Comparison of ENCODE assay signal across 32 cellular contexts in the genomic region with DNA sequence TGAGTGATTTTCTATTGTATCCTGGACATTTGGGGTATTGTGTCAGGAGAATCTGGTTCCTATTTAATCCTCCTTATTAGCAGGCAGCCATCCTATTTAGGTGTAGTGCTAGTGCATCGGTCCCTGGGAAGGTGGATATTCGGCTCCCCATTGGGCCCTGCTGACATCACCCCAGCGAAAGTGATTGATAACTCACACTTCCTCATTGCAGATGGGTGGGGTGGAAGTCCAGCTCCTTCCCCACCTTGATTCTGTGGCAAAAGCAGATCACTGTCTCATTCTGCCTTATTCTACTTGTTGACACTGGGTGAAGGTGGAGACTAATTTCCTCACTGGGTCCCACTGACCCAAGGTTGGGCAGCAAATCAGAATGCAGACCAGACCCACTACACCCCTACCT. TPM values are rescaled to one million over a fixed set of nuclear protein-coding genes. Genes with fewer than 3 reads are reported as not detected.
"Had no signal": no experiment of that assay in that cellular context is flagged by ENCODE, and none has a peak within 500 bp of the region (broad histone marks: within the 10 kb centered on the region; RNA-seq: fewer than 3 reads in every experiment).

No MANE protein-coding gene starts in this region.

- DNase-seq: activated B cell treated with CpG ODN at 0.5 μM for 24 hours; activated CD4-positive, alpha-beta T cell treated with anti-CD3 and anti-CD28 coated beads for 48 hours; activated CD4-positive, alpha-beta T cell treated with anti-CD3 and anti-CD28 coated beads, Interleukin-2, amount 50 U/mL, for 1 hour; activated CD4-positive, alpha-beta T cell treated with anti-CD3 and anti-CD28 coated beads, Interleukin-2, amount 50 U/mL, for 48 hours; activated CD8-positive, alpha-beta memory T cell treated with anti-CD3 and anti-CD28 coated beads for 24 hours; activated CD8-positive, alpha-beta T cell treated with anti-CD3 and anti-CD28 coated beads for 36 hours; activated effector memory CD4-positive, alpha-beta T cell treated with Interleukin-2 at 50 U/mL for 16 hours; activated gamma-delta T cell treated with Interleukin-2 at 50 U/mL for 16 hours; activated naive CD4-positive, alpha-beta T cell treated with anti-CD3 and anti-CD28 coated beads, Interleukin-2, amount 50 U/mL, for 16 hours; activated naive CD4-positive, alpha-beta T cell treated with Interleukin-2 at 50 U/mL for 16 hours; activated T-cell treated with anti-CD3 and anti-CD28 coated beads, Interleukin-2, amount 50 U/mL, for 4 hours; amniotic stem cell; anterior cingulate cortex; body of pancreas; caudate nucleus; cortex of kidney; dermis blood vessel endothelial cell; effector CD4-positive, alpha-beta T cell; effector memory CD8-positive, alpha-beta T cell; erythroblast; foreskin keratinocyte; gastrocnemius medialis; glutamatergic neuron; heart left ventricle; T-helper 17 cell; T1000; WERI-Rb-1 had no signal

- ATAC-seq: activated CD4-positive, CD25-positive, alpha-beta regulatory T cell treated with anti-CD3 and anti-CD28 coated beads, Interleukin-2, amount 50 U/mL, for 24 hours; activated CD8-positive, alpha-beta T cell treated with anti-CD3 and anti-CD28 coated beads for 36 hours; activated T-cell treated with anti-CD3 and anti-CD28 coated beads, Interleukin-2, amount 50 U/mL, for 4 hours; activated T-helper 17 cell treated with anti-CD3 and anti-CD28 coated beads, Interleukin-2, amount 50 U/mL, for 72 hours; body of pancreas; effector memory CD8-positive, alpha-beta T cell; foreskin keratinocyte; gastrocnemius medialis; heart left ventricle; T-helper 17 cell had no signal

- H3K4me3 ChIP-seq: body of pancreas, esophagus muscularis mucosa, gastrocnemius medialis, heart left ventricle had no signal

- H3K4me1 ChIP-seq: body of pancreas, esophagus muscularis mucosa, foreskin keratinocyte, gastrocnemius medialis, heart left ventricle had no signal

- H3K36me3 ChIP-seq: esophagus muscularis mucosa, gastrocnemius medialis, heart left ventricle, WERI-Rb-1 had no signal

- H3K9me3 ChIP-seq: body of pancreas, esophagus muscularis mucosa, gastrocnemius medialis, heart left ventricle had no signal

- FAIRE-seq: colon had no signal

- H3K27me3 ChIP-seq: body of pancreas, esophagus muscularis mucosa, foreskin keratinocyte, gastrocnemius medialis had no signal

- H3K27ac ChIP-seq: body of pancreas, esophagus muscularis mucosa, foreskin keratinocyte, gastrocnemius medialis, heart left ventricle, WERI-Rb-1 had no signal

RNA-seq across cellular contexts. Expression of gene BRS3, which starts 23.2 kb away (rescaled TPM):
- total RNA-seq: activated B cell treated with CpG ODN at 0.5 μM for 24 hours; activated CD8-positive, alpha-beta T cell treated with anti-CD3 and anti-CD28 coated beads for 36 hours; activated T-cell treated with anti-CD3 and anti-CD28 coated beads, Interleukin-2, amount 50 U/mL, for 4 hours; activated T-helper 17 cell treated with anti-CD3 and anti-CD28 coated beads, Interleukin-2, amount 50 U/mL, for 72 hours; body of pancreas; chondrocyte; dermis blood vessel endothelial cell; esophagus muscularis mucosa; foreskin keratinocyte; gastrocnemius medialis; heart left ventricle; T-helper 17 cell had no signal
- polyA plus RNA-seq: foreskin keratinocyte, heart left ventricle had no signal
